ENCODE assay signal across 1 cellular context in genomic region chr1:53585116-53585515, GRCh38.
TF ChIP-seq lines count a peak whose summit lies in the region.

No MANE protein-coding gene starts in this region.

TF ChIP-seq in GM12878, 131 proteins besides CTCF, POLR2A, EP300 and RAD21 (continued from another document):
- TF ChIP-seq IRF3 (IDR thresholded peaks at IDR 0.05) (no peak), CHD1 (IDR thresholded peaks at IDR 0.05; ENCODE audit: low read depth, low read length) (no peak), PBX3 (IDR thresholded peaks at IDR 0.05; ENCODE audit: insufficient replicate concordance, low read depth, low read length) (no peak), MTA3 (IDR thresholded peaks at IDR 0.05; ENCODE audit: borderline replicate concordance, low read length) (no peak), E2F8 (IDR thresholded peaks at IDR 0.05; ENCODE audit: low read depth, partially characterized antibody) (no peak), TCF3 (IDR thresholded peaks at IDR 0.05; ENCODE audit: borderline replicate concordance, insufficient read depth, low read depth, low read length) (no peak)
